7 cellular contexts compared by ENCODE assay signal in genomic region chr11:8688414-8689362, GRCh38.
DNase-seq lines count a peak whose midpoint lies in the region; ATAC-seq, FAIRE-seq and TF ChIP-seq lines count a peak whose summit lies in the region.

No MANE protein-coding gene starts in this region.

- in situ Hi-C loops in astrocyte of the spinal cord (cut with HindIII; ENCODE audit: low sequenced_read_pairs), result no loop called here

- peak; percentile 95 for FAIRE-seq in GM18507 (lab: Jason Lieb, UNC)

- H3K4me3 ChIP-seq in astrocyte of the spinal cord (ENCODE audit: low read depth, low read length) (peak overlapping the region; percentile 60), retinal pigment epithelial cell (ENCODE audit: low read length) (peak overlapping the region; percentile 69)

- TF ChIP-seq CTCF in astrocyte of the spinal cord (IDR thresholded peaks at IDR 0.05; ENCODE audit: low read depth, low read length) (no peak), retinal pigment epithelial cell (conservative IDR thresholded peaks at IDR 0.05; ENCODE audit: low read depth, low read length) (peak; percentile 6)

- peak; percentile 97 for ATAC-seq in HG02970 (IDR thresholded peaks at IDR 0.05; ENCODE audit: low FRiP score, unreplicated experiment)

- DNase-seq in GM18507 (ENCODE audit: extremely low spot score, insufficient read length, low read depth) (peak; percentile 90), NCI-H187 treated with DMSO at 0.1 percent for 48 hours (lab: John Stamatoyannopoulos, UW) (peak; percentile 91), T-helper 9 cell (peak; percentile 61), astrocyte of the spinal cord (ENCODE audit: low read depth, low spot score) (peak; percentile 96), hypothalamus (lab: John Stamatoyannopoulos, UW) (peak; percentile 59 to 97 (median 92)), retinal pigment epithelial cell (ENCODE audit: low read depth) (peak; percentile 89)

Comparison
In these comparisons a context has a peak if more than half of its experiments do, and no peak if none do; other contexts are left out.
1. Peak in every context shown above with its lines: DNase-seq, ATAC-seq and H3K4me3 ChIP-seq.